34 cellular contexts compared by ENCODE assay signal in genomic region chr2:143415571-143415970, GRCh38.
"Had no signal": no experiment of that assay in that cellular context is flagged by ENCODE, and none has a peak within 500 bp of the region (broad histone marks: within the 10 kb centered on the region; RNA-seq: fewer than 3 reads in every experiment).

No MANE protein-coding gene starts in this region.

- H3K9ac ChIP-seq: KMS-11 had no signal

- H3K27ac ChIP-seq: KMS-11 had no signal

- H3K4me2 ChIP-seq: KMS-11 had no signal

- H3K9me3 ChIP-seq: MG63 had no signal

- H3K27me3 ChIP-seq: MG63 had no signal

- H3K4me3 ChIP-seq: MG63 had no signal

- H3K36me3 ChIP-seq: MG63 had no signal

- DNase-seq: Karpas-422, Kasumi-1, MG63, MM.1S, MV-4-11, NCI-H1048, NCI-H1092, NCI-H1092 treated with DMSO at 0.1 percent for 48 hours, NCI-H1105, NCI-H1105 treated with DMSO at 0.1 percent for 48 hours, NCI-H1417, NCI-H1417 treated with DMSO at 0.1 percent for 48 hours, NCI-H1436, NCI-H1436 treated with DMSO at 0.1 percent for 48 hours, NCI-H146, NCI-H1694, NCI-H1694 treated with DMSO at 0.1 percent for 48 hours, NCI-H187, NCI-H187 treated with DMSO at 0.1 percent for 48 hours, NCI-H1930, NCI-H2029, NCI-H2029 treated with DMSO at 0.1 percent for 48 hours, NCI-H2081, NCI-H2081 treated with DMSO at 0.1 percent for 48 hours, NCI-H2107, NCI-H2171, NCI-H2171 treated with DMSO at 0.1 percent for 48 hours, NCI-H2227 treated with DMSO at 0.1 percent for 48 hours, NCI-H226, NCI-H345, NCI-H446, NCI-H446 treated with DMSO at 0.1 percent for 48 hours, NCI-H510A had no signal
